In the genomic region with DNA sequence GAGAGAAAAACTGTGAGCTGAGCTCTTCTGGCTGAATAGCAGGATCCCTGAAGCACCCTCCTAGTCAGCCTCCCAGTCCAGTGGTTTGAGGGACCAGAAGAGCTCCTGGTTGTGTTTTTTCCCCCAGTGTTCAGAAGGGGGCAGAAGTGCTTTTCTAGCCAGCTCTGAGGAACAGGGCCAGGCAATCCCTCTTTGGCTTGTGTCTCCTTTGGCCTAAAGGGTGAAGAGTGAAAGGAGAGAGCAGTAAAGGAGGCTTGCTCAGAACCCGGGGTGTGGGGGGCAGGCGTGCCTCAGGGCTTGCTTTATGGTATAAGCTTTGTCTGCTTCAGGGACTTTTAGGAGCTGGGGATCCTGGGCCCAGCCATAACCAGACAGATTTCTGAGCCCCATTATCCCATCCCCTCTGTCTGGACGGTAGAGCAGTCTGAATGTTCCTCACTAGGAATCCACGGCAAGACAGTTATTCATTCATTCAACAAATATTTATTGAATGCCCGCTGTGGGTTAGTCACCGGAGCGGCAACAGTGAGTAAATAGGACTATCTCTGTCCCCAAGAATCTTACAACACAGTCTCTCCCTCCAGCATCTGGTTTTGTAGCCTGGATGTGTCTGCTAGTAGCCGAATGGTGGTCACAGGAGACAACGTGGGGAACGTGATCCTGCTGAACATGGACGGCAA, we compare ENCODE assay signal across 6 cellular contexts.
DNase-seq lines count a peak whose midpoint lies in the region; ATAC-seq lines count a peak whose summit lies in the region.

No MANE protein-coding gene starts in this region.

- peaks cover 17 to 36% of the 10 kb centered on the region in 2 donors for H3K36me3 ChIP-seq in muscle layer of duodenum (ENCODE audit: control insufficient read depth in 1 of 2, insufficient read depth in 2 of 2, low read length in 2 of 2)

- H3K9me3 Mint-ChIP-seq in activated naive CD8-positive, alpha-beta T cell (ENCODE audit: low read depth), result no peaks in the 10 kb centered on the region

- H3K4me3 ChIP-seq in muscle layer of duodenum (ENCODE audit: low read depth in 1 of 2, low read length in 2 of 2), result peak overlapping the region in 1 of 2 donors; percentile 26

- peak overlapping the region; percentile 36 for H3K27ac ChIP-seq in muscle layer of duodenum (ENCODE audit: low read length)

- H3K4me1 Mint-ChIP-seq in activated naive CD8-positive, alpha-beta T cell (ENCODE audit: low read depth), result peaks cover 30% of the 10 kb centered on the region

- no peaks in the 10 kb centered on the region for H3K27me3 Mint-ChIP-seq in activated naive CD8-positive, alpha-beta T cell

- no peak for ATAC-seq in GM18867 (IDR thresholded peaks at IDR 0.05; ENCODE audit: unreplicated experiment)

- H3K27me3 ChIP-seq in muscle layer of duodenum (ENCODE audit: low read depth, low read length), result no peaks in the 10 kb centered on the region

- DNase-seq in NCI-H82 (lab: John Stamatoyannopoulos, UW), result peak; percentile 32
- no peak for DNase-seq in NCI-H82 treated with DMSO at 0.1 percent for 48 hours (lab: John Stamatoyannopoulos, UW; ENCODE audit: unreplicated experiment)
- no peak for DNase-seq in activated effector memory CD4-positive, alpha-beta T cell treated with anti-CD3 and anti-CD28 coated beads, Interleukin-2, amount 50 U/mL, for 16 hours

- no peaks in the 10 kb centered on the region for H3K9me3 ChIP-seq in muscle layer of duodenum (ENCODE audit: control insufficient read depth in 1 of 2, low read length in 2 of 2)

- H3K4me1 ChIP-seq in muscle layer of duodenum (ENCODE audit: control insufficient read depth in 1 of 2, insufficient read depth in 2 of 2, low read length in 2 of 2), result peaks cover 0 to 7% of the 10 kb centered on the region in 2 donors

- H3K27ac Mint-ChIP-seq in activated naive CD8-positive, alpha-beta T cell, result peak overlapping the region; percentile 93

- peak overlapping the region; percentile 77 for H3K4me3 Mint-ChIP-seq in activated naive CD8-positive, alpha-beta T cell

- H3K36me3 Mint-ChIP-seq in activated naive CD8-positive, alpha-beta T cell, result peaks cover 10% of the 10 kb centered on the region
